ENCODE assay signal across 10 cellular contexts in genomic region chrX:66012094-66012534, GRCh38. TPM values are rescaled to one million over a fixed set of nuclear protein-coding genes. Genes with fewer than 3 reads are reported as not detected.
A peak's percentile ranks its signal among the peaks of the same experiment; 100 is the strongest.
DNase-seq lines count a peak whose midpoint lies in the region; ATAC-seq, FAIRE-seq and TF ChIP-seq lines count a peak whose summit lies in the region.
"Had no signal": no experiment of that assay in that cellular context is flagged by ENCODE, and none has a peak within 500 bp of the region (broad histone marks: within the 10 kb centered on the region; RNA-seq: fewer than 3 reads in every experiment).

No MANE protein-coding gene starts in this region.

- H3K27me3 ChIP-seq in bronchial epithelial cell (ENCODE audit: control insufficient read depth, insufficient read depth, low read length), result no peaks in the 10 kb centered on the region

- no peak for FAIRE-seq in bronchial epithelial cell (lab: Jason Lieb, UNC)

- no peaks in the 10 kb centered on the region for H3K36me3 ChIP-seq in bronchial epithelial cell (ENCODE audit: control insufficient read depth, insufficient read depth, low read length)

- no peak for TF ChIP-seq CTCF in bronchial epithelial cell (IDR thresholded peaks at IDR 0.05; ENCODE audit: insufficient read depth, low read length, severe bottlenecking)

- H3K4me3 ChIP-seq in bronchial epithelial cell (ENCODE audit: low read depth, low read length), result no peak overlapping the region

- ATAC-seq in GM21390 (IDR thresholded peaks at IDR 0.05; ENCODE audit: unreplicated experiment) (peak; percentile 44), HG03571 (IDR thresholded peaks at IDR 0.05; ENCODE audit: unreplicated experiment) (peak; percentile 53)

- peak; percentile 75 for DNase-seq in GDM1 (lab: John Stamatoyannopoulos, UW)
- peak; percentile 26 for DNase-seq in bronchial epithelial cell (ENCODE audit: low read depth)
- no peak for DNase-seq in T1000 (lab: John Stamatoyannopoulos, UW)
- no peak for DNase-seq in effector CD4-positive, alpha-beta T cell
- DNase-seq in activated T-cell treated with anti-CD3 and anti-CD28 coated beads, Interleukin-2, amount 50 U/mL, for 1 hour, result no peak
- no peak for DNase-seq in NCI-H526 treated with DMSO at 0.1 percent for 48 hours (lab: John Stamatoyannopoulos, UW)
- DNase-seq: NCI-H2171 treated with DMSO at 0.1 percent for 48 hours; stimulated activated CD4-positive, alpha-beta T cell treated with anti-CD3 and anti-CD28 coated beads, Interleukin-2, amount 100 ng/mL, for 24 hours had no signal

RNA-seq across cellular contexts. Expression of gene VSIG4, which starts 27.8 kb away (rescaled TPM):
- total RNA-seq in bronchial epithelial cell, result not detected in 2 replicates

Comparison
In these comparisons a context has a peak if more than half of its experiments do, and no peak if none do; other contexts are left out.
1. DNase-seq: peak in GDM1 (single experiment) and bronchial epithelial cell (single experiment); none in T1000 (single experiment), effector CD4-positive, alpha-beta T cell (single experiment), activated T-cell treated with anti-CD3 and anti-CD28 coated beads, Interleukin-2, amount 50 U/mL, for 1 hour (single experiment) and NCI-H526 treated with DMSO at 0.1 percent for 48 hours (single experiment).